17 cellular contexts compared by ENCODE assay signal in the genomic region with DNA sequence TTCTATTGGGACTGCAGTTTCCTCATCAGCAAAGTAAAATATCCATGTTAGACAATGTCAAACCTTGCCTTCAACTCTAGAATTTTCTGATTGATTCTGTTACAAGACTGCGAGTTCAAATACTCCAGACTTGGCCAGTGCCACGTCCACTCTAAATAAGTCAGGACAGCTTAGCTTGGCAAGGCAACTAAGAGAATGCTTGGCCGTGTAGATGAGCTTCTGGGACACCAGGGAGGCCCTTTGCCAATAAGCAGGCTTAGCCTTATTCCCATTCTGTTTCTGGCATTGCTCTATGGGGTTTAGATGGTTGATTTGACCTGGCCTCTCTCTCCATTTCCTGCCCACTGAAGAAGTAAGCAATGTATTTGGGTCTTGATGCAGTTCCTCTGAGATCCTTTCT.
DNase-seq lines count a peak whose midpoint lies in the region; ATAC-seq and TF ChIP-seq lines count a peak whose summit lies in the region.
"Had no signal": no experiment of that assay in that cellular context is flagged by ENCODE, and none has a peak within 500 bp of the region (broad histone marks: within the 10 kb centered on the region; RNA-seq: fewer than 3 reads in every experiment).

No MANE protein-coding gene starts in this region.

- H3K36me3 ChIP-seq in Karpas-422 (ENCODE audit: insufficient read depth, low read length) = peaks cover 12% of the 10 kb centered on the region
- no peaks in the 10 kb centered on the region for H3K36me3 ChIP-seq in gastrocnemius medialis
- H3K36me3 ChIP-seq in tibial nerve = no peaks in the 10 kb centered on the region

- DNase-seq in Karpas-422 = no peak
- DNase-seq in medulla oblongata (ENCODE audit: extremely low spot score) = peak; percentile 12
- no peak for DNase-seq in gastrocnemius medialis
- no peak for DNase-seq in OCI-M1 (lab: John Stamatoyannopoulos, UW)
- no peak for DNase-seq in tibial nerve (ENCODE audit: low spot score in 2 of 2)
- DNase-seq: Caco-2; CD4-positive, CD25-positive, alpha-beta regulatory T cell; CD8-positive, alpha-beta T cell; DMS153; EL; GDM1; GM23248; H7; HCEC 1CT had no signal

- TF ChIP-seq EP300 in tibial nerve (IDR thresholded peaks at IDR 0.05) = no peak

- H2AFZ ChIP-seq in Karpas-422 (ENCODE audit: low read length) = no peak overlapping the region
- H2AFZ ChIP-seq: GM23248 had no signal

- intact Hi-C loops in gastrocnemius medialis (cut with DNase I; ENCODE audit: low total_unique reads) = no loop called here

- H3K27ac ChIP-seq in Karpas-422 (ENCODE audit: low read length) (no peak overlapping the region), gastrocnemius medialis (peak overlapping the region in 1 of 4 donors; percentile 11), tibial nerve (no peak overlapping the region)
- H3K27ac ChIP-seq: C4-2B, GM23248 had no signal

- TF ChIP-seq POLR2A in gastrocnemius medialis (IDR thresholded peaks at IDR 0.05) (no peak), tibial nerve (IDR thresholded peaks at IDR 0.05) (no peak)

- ATAC-seq in gastrocnemius medialis = peak; percentile 43 to 66
- no peak for ATAC-seq in HG03457 (IDR thresholded peaks at IDR 0.05; ENCODE audit: unreplicated experiment)
- ATAC-seq: CD8-positive, alpha-beta T cell; GM12878 had no signal

- in situ Hi-C loops in gastrocnemius medialis (cut with MboI; ENCODE audit: low sequenced_read_pairs in 4 of 4) = no loop called here

- no peak for TF ChIP-seq CTCF in gastrocnemius medialis (IDR thresholded peaks at IDR 0.05 in 4 of 5, conservative IDR thresholded peaks at IDR 0.05 in 1 of 5)
- TF ChIP-seq CTCF in tibial nerve (IDR thresholded peaks at IDR 0.05) = no peak

- peaks cover 7% of the 10 kb centered on the region for H3K9me3 ChIP-seq in Karpas-422 (ENCODE audit: low read length)
- H3K9me3 ChIP-seq in gastrocnemius medialis = no peaks in the 10 kb centered on the region
- no peaks in the 10 kb centered on the region for H3K9me3 ChIP-seq in tibial nerve
- H3K9me3 ChIP-seq: Caco-2 had no signal

- H3K4me1 ChIP-seq in Karpas-422 (ENCODE audit: low read length) (peaks cover 39% of the 10 kb centered on the region), gastrocnemius medialis (peaks cover 19 to 37% of the 10 kb centered on the region in 2 donors), tibial nerve (peaks cover 0 to 6% (median 0%) of the 10 kb centered on the region in 4 donors)
- H3K4me1 ChIP-seq: Caco-2 had no signal

- H3K9ac ChIP-seq in Karpas-422 (ENCODE audit: low read length) = no peak overlapping the region
- H3K9ac ChIP-seq: GM23248 had no signal

- 0 out of 2 replicates have a peak overlapping the region, but pooled peaks have one; percentile 10 for H3K4me3 ChIP-seq in Karpas-422 (ENCODE audit: low read length)
- H3K4me3 ChIP-seq in gastrocnemius medialis = no peak overlapping the region
- no peak overlapping the region for H3K4me3 ChIP-seq in tibial nerve
- H3K4me3 ChIP-seq: GM12878, GM23248 had no signal

- H3K9me2 ChIP-seq in Karpas-422 (replicated peaks; ENCODE audit: insufficient read depth, low read length) = no peaks in the 10 kb centered on the region

- H4K20me1 ChIP-seq in Karpas-422 (ENCODE audit: insufficient read depth, low read depth, low read length) = no peaks in the 10 kb centered on the region

- H3K27me3 ChIP-seq in Karpas-422 (ENCODE audit: low read length) (peaks cover 2% of the 10 kb centered on the region; the same call in 1 of the 2 replicates), gastrocnemius medialis (no peaks in the 10 kb centered on the region), tibial nerve (no peaks in the 10 kb centered on the region)

- WGBS in tibial nerve, 2 donors = 74 to 80% methylated on average over 3 of the region's 3 CpGs

- no peaks in the 10 kb centered on the region for H3K79me2 ChIP-seq in Karpas-422 (ENCODE audit: low read length)

- H3K4me2 ChIP-seq in Karpas-422 (ENCODE audit: low read depth, low read length, poor library complexity, severe bottlenecking) = no peak overlapping the region
